Comparison of ENCODE assay signal across 8 cellular contexts in the genomic region with DNA sequence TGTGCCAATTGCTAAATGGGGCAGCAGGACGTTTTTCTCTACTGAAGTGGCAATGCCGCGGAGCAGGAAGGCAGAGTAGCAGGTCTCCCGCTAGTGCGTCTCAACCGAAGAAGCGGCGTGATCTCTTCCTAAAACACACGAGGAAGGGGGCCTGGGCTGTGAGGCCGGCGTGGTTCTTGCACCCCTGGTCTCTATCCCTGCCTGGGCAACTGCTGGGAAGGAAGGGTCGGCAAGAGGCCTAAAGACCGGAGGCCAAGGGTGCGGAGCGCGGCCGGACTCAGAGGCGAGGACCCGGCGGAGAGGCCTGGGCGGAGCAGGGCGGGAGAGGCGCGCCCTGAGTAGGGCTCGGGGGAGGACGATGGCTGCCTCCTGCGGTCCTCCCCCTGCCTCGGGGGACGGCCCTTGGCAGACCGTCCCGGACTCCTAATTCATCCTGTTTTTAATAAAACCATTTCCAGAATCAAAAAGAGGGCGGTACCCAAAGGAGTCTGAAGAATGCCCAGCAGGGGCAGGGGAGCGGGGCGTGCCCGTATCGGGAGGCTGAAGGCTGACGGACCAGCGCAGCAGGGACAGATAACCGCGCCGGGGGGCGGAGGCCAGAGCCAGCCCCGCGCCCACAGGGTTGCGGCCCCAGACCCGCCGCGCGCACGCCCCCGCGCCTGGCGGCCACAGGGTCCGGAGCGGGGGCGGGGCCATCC. TPM values are rescaled to one million over a fixed set of nuclear protein-coding genes. Genes with fewer than 3 reads are reported as not detected.
DNase-seq lines count a peak whose midpoint lies in the region; ATAC-seq, FAIRE-seq and TF ChIP-seq lines count a peak whose summit lies in the region.

No MANE protein-coding gene starts in this region.

- peaks cover 4% of the 10 kb centered on the region; the same call in 1 of the 2 replicates for H3F3A ChIP-seq in DOHH2 (ENCODE audit: control insufficient read depth, insufficient read depth)

- H3K9ac ChIP-seq in HUES6 (ENCODE audit: low read length): peak overlapping the region; percentile 59

- no peaks in the 10 kb centered on the region for H3K9me3 ChIP-seq in DOHH2 (ENCODE audit: control insufficient read depth, insufficient read depth, low read length)
- no peaks in the 10 kb centered on the region for H3K9me3 ChIP-seq in HUES6 (ENCODE audit: control insufficient read depth, insufficient read depth, low read depth, low read length)
- H3K9me3 ChIP-seq in pancreas: no peaks in the 10 kb centered on the region

- no peaks in the 10 kb centered on the region for H3K9me2 ChIP-seq in DOHH2 (replicated peaks; ENCODE audit: control insufficient read depth, low read length)

- H3K36me3 Mint-ChIP-seq in activated naive CD8-positive, alpha-beta T cell treated with anti-CD3 and anti-CD28 coated beads for 36 hours: no peaks in the 10 kb centered on the region

- peak overlapping the region; percentile 58 for H3K27ac Mint-ChIP-seq in activated naive CD8-positive, alpha-beta T cell treated with anti-CD3 and anti-CD28 coated beads for 36 hours

- peak overlapping the region; percentile 90 for H3K4me3 Mint-ChIP-seq in activated naive CD8-positive, alpha-beta T cell treated with anti-CD3 and anti-CD28 coated beads for 36 hours

- peaks cover 65% of the 10 kb centered on the region for H3K4me1 ChIP-seq in DOHH2 (ENCODE audit: control insufficient read depth, low read length)
- H3K4me1 ChIP-seq in HUES6 (ENCODE audit: control insufficient read depth, insufficient read depth, low read length): peaks cover 16% of the 10 kb centered on the region
- H3K4me1 ChIP-seq in pancreas: peaks cover 3 to 21% (median 7%) of the 10 kb centered on the region in 3 donors

- WGBS in pancreas, 2 donors: 1% methylated on average over 37 to 56 of the region's 56 CpGs

- peaks cover 23% of the 10 kb centered on the region for H3K4me1 Mint-ChIP-seq in activated naive CD8-positive, alpha-beta T cell treated with anti-CD3 and anti-CD28 coated beads for 36 hours

- H3K36me3 ChIP-seq in DOHH2 (ENCODE audit: control insufficient read depth, low read length) (peaks cover 4% of the 10 kb centered on the region), HUES6 (ENCODE audit: control insufficient read depth, insufficient read depth, low read length) (no peaks in the 10 kb centered on the region), pancreas (no peaks in the 10 kb centered on the region)

- peaks cover 1% of the 10 kb centered on the region for H3K27me3 ChIP-seq in DOHH2 (ENCODE audit: control insufficient read depth, low read length)
- H3K27me3 ChIP-seq in HUES6 (ENCODE audit: control insufficient read depth, insufficient read depth, low read length): peaks cover 24% of the 10 kb centered on the region
- H3K27me3 ChIP-seq in pancreas: no peaks in the 10 kb centered on the region

- TF ChIP-seq CTCF in DOHH2 (IDR thresholded peaks at IDR 0.05; ENCODE audit: low read depth, low read length, poor library complexity, severe bottlenecking): no peak
- no peak for TF ChIP-seq CTCF in RWPE1 (conservative IDR thresholded peaks at IDR 0.05; ENCODE audit: low read depth)
- no peak for TF ChIP-seq CTCF in pancreas (IDR thresholded peaks at IDR 0.05)

- DNase-seq in RWPE1 (ENCODE audit: low spot score) (peak; percentile 80), Right ventricle myocardium inferior (ENCODE audit: missing footprints) (peak; percentile 91), pancreas (peak in 3 of 6 donors; percentile 41 to 87 (median 82)), NCI-H774 (lab: John Stamatoyannopoulos, UW) (no peak)
- DNase-seq in activated naive CD8-positive, alpha-beta T cell treated with anti-CD3 and anti-CD28 coated beads for 36 hours: no peak

- H3K79me2 ChIP-seq in DOHH2 (ENCODE audit: control insufficient read depth, low read length): peaks cover 45% of the 10 kb centered on the region

- H3K27ac ChIP-seq in DOHH2 (ENCODE audit: low read depth, low read length): 0 out of 2 replicates have a peak overlapping the region, but pooled peaks have one; percentile 2
- H3K27ac ChIP-seq in HUES6 (ENCODE audit: low read depth, low read length): no peak overlapping the region
- H3K27ac ChIP-seq in RWPE1: peak overlapping the region; percentile 96
- H3K27ac ChIP-seq in pancreas: peak overlapping the region; percentile 67 to 94 (median 88)

- POLR2A ChIA-PET in RWPE1 (lab: Yijun Ruan, JAX; ENCODE audit: low non-redundant PET): interaction anchor here (0.6 kb wide), 1 partner anchor 55 kb away, joined by 3 read pairs; no protein-coding TSS in a partner anchor

- H4K20me1 ChIP-seq in DOHH2 (ENCODE audit: control insufficient read depth, insufficient read depth, low read depth, low read length): peaks cover 7% of the 10 kb centered on the region

- intact Hi-C loops in Right ventricle myocardium inferior (cut with DNase I): loop anchor here (1.0 to 5.0 kb wide), 3 partner anchors 54 to 172 kb away; a partner anchor contains a TSS
- intact Hi-C loops in pancreas (cut with DNase I): no loop called here

- H3K9me3 Mint-ChIP-seq in activated naive CD8-positive, alpha-beta T cell treated with anti-CD3 and anti-CD28 coated beads for 36 hours: no peaks in the 10 kb centered on the region

- peaks cover 31% of the 10 kb centered on the region for H3K27me3 Mint-ChIP-seq in activated naive CD8-positive, alpha-beta T cell treated with anti-CD3 and anti-CD28 coated beads for 36 hours

- H3K4me2 ChIP-seq in DOHH2 (ENCODE audit: low read length): peak overlapping the region; percentile 82

- no peak for FAIRE-seq in pancreas (lab: Jason Lieb, UNC)

- ATAC-seq in GM21529 (IDR thresholded peaks at IDR 0.05; ENCODE audit: unreplicated experiment) (peak; percentile 36), Right ventricle myocardium inferior (peak; percentile 81), pancreas (peak; percentile 59 to 71 (median 68))

- CTCF ChIA-PET in RWPE1 (lab: Yijun Ruan, JAX): no interaction called here

- H3K4me3 ChIP-seq in DOHH2 (ENCODE audit: low read length): peak overlapping the region; percentile 78
- H3K4me3 ChIP-seq in HUES6 (ENCODE audit: low read depth, low read length): peak overlapping the region; percentile 64
- H3K4me3 ChIP-seq in pancreas: peak overlapping the region; percentile 53 to 84 (median 62)

RNA-seq across cellular contexts. Expression of a gene that starts 0.6 kb away (rescaled TPM):
- total RNA-seq in activated naive CD8-positive, alpha-beta T cell treated with anti-CD3 and anti-CD28 coated beads for 36 hours: 10 to 100 TPM; 26.5 to 29.7 TPM
- total RNA-seq in Right ventricle myocardium inferior (285 TPM), pancreas (100 to 1,000 TPM in 3 of 6 donors, 10 to 100 TPM in 3; 64.2 to 171 (median 101) TPM)
- 100 to 1,000 TPM in 1 of 2 donors, 10 to 100 TPM in 1; 45.3 to 124 TPM for polyA plus RNA-seq in pancreas

Comparison
In these comparisons a context has a peak if more than half of its experiments do, and no peak if none do; other contexts are left out.
1. DNase-seq: peak in RWPE1 (single experiment) and Right ventricle myocardium inferior (single experiment); none in activated naive CD8-positive, alpha-beta T cell treated with anti-CD3 and anti-CD28 coated beads for 36 hours (single experiment) and NCI-H774 (single experiment).
2. Peak in every context shown above with its lines, with median percentiles within 50 percentile points of each other: H3K4me3 ChIP-seq and ATAC-seq.